Comparison of ENCODE assay signal across 9 cellular contexts in genomic region chr15:99729920-99730319, GRCh38. TPM values are rescaled to one million over a fixed set of nuclear protein-coding genes. Genes with fewer than 3 reads are reported as not detected.
DNase-seq lines count a peak whose midpoint lies in the region; ATAC-seq and TF ChIP-seq lines count a peak whose summit lies in the region.
"Had no signal": no experiment of that assay in that cellular context is flagged by ENCODE, and none has a peak within 500 bp of the region (broad histone marks: within the 10 kb centered on the region; RNA-seq: fewer than 3 reads in every experiment).

No MANE protein-coding gene starts in this region.

- CTCF ChIA-PET in Calu3 (lab: Charles Lee): interaction anchor here (0.6 to 1.9 kb wide), 2 partner anchors 26 to 101 kb away, joined by 5 read pairs; no protein-coding TSS in a partner anchor

- H3K4me3 ChIP-seq in astrocyte of the spinal cord (ENCODE audit: low read depth, low read length): no peak overlapping the region
- no peak overlapping the region for H3K4me3 ChIP-seq in upper lobe of left lung

- ATAC-seq in left lobe of liver (peak; percentile 15), upper lobe of left lung (ENCODE audit: low FRiP score in 2 of 2) (no peak), natural killer cell (no peak), GM21723 (IDR thresholded peaks at IDR 0.05; ENCODE audit: unreplicated experiment) (no peak)

- intact Hi-C loops in Calu3 (cut with micrococcal nuclease; ENCODE audit: unreplicated experiment) (loop anchor here (1.0 kb wide), 1 partner anchor 444 kb away; no protein-coding TSS in a partner anchor), CD14-positive monocyte (cut with micrococcal nuclease) (loop anchor here (10.0 kb wide), 4 partner anchors 195 to 1545 kb away; partner anchors contain the start of genes LRRC28 (in 1 of the 2) and SELENOS (in 1 of the 2)), natural killer cell (cut with micrococcal nuclease) (no loop called here)

- H3K27me3 ChIP-seq in upper lobe of left lung: no peaks in the 10 kb centered on the region

- TF ChIP-seq POLR2A in upper lobe of left lung (IDR thresholded peaks at IDR 0.05): no peak

- H3K4me1 Mint-ChIP-seq in Calu3 (ENCODE audit: low read depth, unreplicated experiment) (peaks cover 7% of the 10 kb centered on the region), HFFc6 (ENCODE audit: low read depth) (peaks cover 28% of the 10 kb centered on the region), CD14-positive monocyte (peaks cover 17% of the 10 kb centered on the region), natural killer cell (peaks cover 11 to 13% of the 10 kb centered on the region in 2 donors)

- H3K36me3 Mint-ChIP-seq in Calu3 (ENCODE audit: insufficient read depth, unreplicated experiment): peaks cover 15% of the 10 kb centered on the region
- no peaks in the 10 kb centered on the region for H3K36me3 Mint-ChIP-seq in HFFc6 (ENCODE audit: low read depth)
- H3K36me3 Mint-ChIP-seq in CD14-positive monocyte: peaks cover 18% of the 10 kb centered on the region in 2 donors
- H3K36me3 Mint-ChIP-seq in natural killer cell: no peaks in the 10 kb centered on the region

- TF ChIP-seq EP300 in upper lobe of left lung (IDR thresholded peaks at IDR 0.05): no peak

- H3K27ac ChIP-seq in upper lobe of left lung: peak overlapping the region in 1 of 4 donors; percentile 6

- no peak overlapping the region for H3K27ac Mint-ChIP-seq in Calu3 (ENCODE audit: unreplicated experiment)
- H3K27ac Mint-ChIP-seq in HFFc6: no peak overlapping the region
- no peak overlapping the region for H3K27ac Mint-ChIP-seq in CD14-positive monocyte
- no peak overlapping the region for H3K27ac Mint-ChIP-seq in natural killer cell
- H3K27ac Mint-ChIP-seq: stimulated activated naive CD8-positive, alpha-beta T cell treated with anti-CD3 and anti-CD28 coated beads, Interleukin-15, Interleukin-2, amounts not matched to agents 100 ng/mL and 50 ng/mL, for 24 hours had no signal

- WGBS in upper lobe of left lung, 2 donors: 62 to 71% methylated on average over 3 of the region's 3 CpGs

- in situ Hi-C loops in astrocyte of the spinal cord (cut with HindIII; ENCODE audit: low sequenced_read_pairs): no loop called here

- H3K9me3 Mint-ChIP-seq in Calu3 (ENCODE audit: low read depth, unreplicated experiment) (no peaks in the 10 kb centered on the region), HFFc6 (no peaks in the 10 kb centered on the region), CD14-positive monocyte (peaks cover 0 to 12% (median 4%) of the 10 kb centered on the region in 7 donors), natural killer cell (peaks cover 0 to 4% of the 10 kb centered on the region in 2 donors)
- H3K9me3 Mint-ChIP-seq: stimulated activated naive CD8-positive, alpha-beta T cell treated with anti-CD3 and anti-CD28 coated beads, Interleukin-15, Interleukin-2, amounts not matched to agents 100 ng/mL and 50 ng/mL, for 24 hours had no signal

- no peak overlapping the region for H3K4me3 Mint-ChIP-seq in Calu3 (ENCODE audit: low read depth, unreplicated experiment)
- no peak overlapping the region for H3K4me3 Mint-ChIP-seq in HFFc6
- no peak overlapping the region for H3K4me3 Mint-ChIP-seq in CD14-positive monocyte
- H3K4me3 Mint-ChIP-seq in natural killer cell: no peak overlapping the region
- H3K4me3 Mint-ChIP-seq: stimulated activated naive CD8-positive, alpha-beta T cell treated with anti-CD3 and anti-CD28 coated beads, Interleukin-15, Interleukin-2, amounts not matched to agents 100 ng/mL and 50 ng/mL, for 24 hours had no signal

- H3K4me1 ChIP-seq in upper lobe of left lung: peaks cover 6 to 27% (median 22%) of the 10 kb centered on the region in 4 donors

- DNase-seq in Calu3: peak; percentile 24
- peak; percentile 45 for DNase-seq in HFFc6
- DNase-seq in astrocyte of the spinal cord (ENCODE audit: low read depth, low spot score): peak; percentile 45
- no peak for DNase-seq in left lobe of liver (ENCODE audit: low spot score)
- no peak for DNase-seq in CD14-positive monocyte (ENCODE audit: low spot score)
- DNase-seq in upper lobe of left lung: no peak
- no peak for DNase-seq in natural killer cell

- H3K27me3 Mint-ChIP-seq in Calu3 (ENCODE audit: unreplicated experiment) (no peaks in the 10 kb centered on the region), HFFc6 (ENCODE audit: insufficient read depth) (no peaks in the 10 kb centered on the region; the same call in 1 of the 2 replicates), CD14-positive monocyte (ENCODE audit: low read depth in 3 of 3) (peaks cover 0 to 12% (median 6%) of the 10 kb centered on the region in 3 donors), natural killer cell (ENCODE audit: low read depth in 2 of 2) (no peaks in the 10 kb centered on the region)
- H3K27me3 Mint-ChIP-seq: stimulated activated naive CD8-positive, alpha-beta T cell treated with anti-CD3 and anti-CD28 coated beads, Interleukin-15, Interleukin-2, amounts not matched to agents 100 ng/mL and 50 ng/mL, for 24 hours had no signal

- peaks cover 4 to 17% (median 15%) of the 10 kb centered on the region in 4 donors for H3K36me3 ChIP-seq in upper lobe of left lung

- no peaks in the 10 kb centered on the region for H3K9me3 ChIP-seq in upper lobe of left lung

- no TSS peak for BruUV-seq in Calu3 (replicated peaks; lab: Mats Ljungman, UMichigan)

- TF ChIP-seq CTCF in Calu3 (IDR thresholded peaks at IDR 0.05; ENCODE audit: unreplicated experiment) (peak; percentile 9), HFFc6 (IDR thresholded peaks at IDR 0.05) (peak; percentile 67), astrocyte of the spinal cord (IDR thresholded peaks at IDR 0.05; ENCODE audit: low read depth, low read length) (peak; percentile 65), CD14-positive monocyte (IDR thresholded peaks at IDR 0.05) (no peak), upper lobe of left lung (IDR thresholded peaks at IDR 0.05) (peak in 3 of 6 experiments; percentile 30 to 39 (median 37)), natural killer cell (IDR thresholded peaks at IDR 0.05) (no peak)

RNA-seq across cellular contexts. Expression of gene LYSMD4, which starts 3.3 kb away (rescaled TPM):
- total RNA-seq in Calu3 (2022) (6.6 and 8.2 TPM in 2 replicates), left lobe of liver (3.3 TPM), upper lobe of left lung (10 to 100 TPM in 4 of 6 donors, 1 to 10 TPM in 2; 7.6 to 16.4 (median 12.5) TPM), natural killer cell (1 to 10 TPM; 5.0 to 9.1 (median 7.2) TPM)
- total RNA-seq in HFFc6 (2021; fragmentation: NEBNext Ultra II Directional; extraction: Animal tissue kit (Norgen Biotek cat#: 25700)): 1 to 10 TPM; 3.4 to 5.3 (median 4.4) TPM
- 1 to 10 TPM; 1.1 to 2.5 TPM for polyA plus RNA-seq in CD14-positive monocyte

Comparison
In these comparisons a context has a peak if more than half of its experiments do, and no peak if none do; other contexts are left out.
1. DNase-seq: peak in Calu3 (single experiment), HFFc6 (single experiment) and astrocyte of the spinal cord (single experiment); none in left lobe of liver (single experiment), CD14-positive monocyte (single experiment), upper lobe of left lung (0 of 2) and natural killer cell (single experiment).
2. CTCF ChIP-seq: peak in Calu3 (single experiment), HFFc6 (single experiment) and astrocyte of the spinal cord (single experiment); none in CD14-positive monocyte (single experiment) and natural killer cell (single experiment).